Comparison of ENCODE assay signal across 18 cellular contexts in genomic region chr2:240379089-240379636, GRCh38.
"Had no signal": no experiment of that assay in that cellular context is flagged by ENCODE, and none has a peak within 500 bp of the region (broad histone marks: within the 10 kb centered on the region; RNA-seq: fewer than 3 reads in every experiment).

No MANE protein-coding gene starts in this region.

- H3K4me1 ChIP-seq: colonic mucosa, foreskin keratinocyte had no signal

- H3K9me3 ChIP-seq: colonic mucosa, mucosa of descending colon, thoracic aorta, transverse colon had no signal

- H3K36me3 ChIP-seq: colonic mucosa, stomach, thoracic aorta, transverse colon had no signal

- FAIRE-seq: endothelial cell of umbilical vein, islet of Langerhans, small intestine had no signal

- H3K27me3 ChIP-seq: colonic mucosa, foreskin keratinocyte, transverse colon had no signal

- H3K27ac ChIP-seq: colonic mucosa, foreskin keratinocyte, stomach, thoracic aorta, transverse colon had no signal

- DNase-seq: colonic mucosa; dermis blood vessel endothelial cell; endodermal cell; erythroblast; foreskin keratinocyte; kidney glomerular epithelial cell; mucosa of descending colon; naive thymus-derived CD8-positive, alpha-beta T cell; posterior cingulate gyrus; small intestine; stimulated activated CD4-positive, alpha-beta T cell treated with anti-CD3 and anti-CD28 coated beads, Interleukin-12 subunit alpha, Interleukin-12 subunit beta, amount 100 ng/mL, for 4 hours; stimulated activated naive CD4-positive, alpha-beta T cell; stomach; substantia nigra; transverse colon had no signal

- H3K4me3 ChIP-seq: colonic mucosa, mucosa of descending colon, stomach, thoracic aorta, transverse colon had no signal
